ENCODE assay signal across 3 cellular contexts in the genomic region with DNA sequence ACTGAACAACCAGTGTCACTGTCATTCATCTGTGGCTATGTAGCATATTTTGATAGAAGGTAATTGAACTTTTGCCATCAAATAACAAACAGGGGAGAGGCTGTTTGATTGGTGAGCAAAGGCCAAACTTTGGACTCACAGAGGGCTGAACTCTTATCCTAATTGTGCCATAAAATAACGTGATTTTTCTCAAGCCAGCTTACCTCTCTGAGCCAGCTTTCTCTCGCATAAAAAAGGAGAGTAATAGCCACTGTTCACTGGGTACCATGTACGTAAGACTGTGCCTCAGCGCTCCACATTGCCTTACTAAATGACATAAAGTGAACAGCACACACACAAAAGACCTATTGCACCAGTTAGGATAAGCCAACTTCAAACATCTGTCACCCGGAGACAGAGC.
A peak's percentile ranks its signal among the peaks of the same experiment; 100 is the strongest.
TF ChIP-seq lines count a peak whose summit lies in the region.

No MANE protein-coding gene starts in this region.

TF ChIP-seq in liver, 16 proteins besides CTCF, POLR2A, EP300 and RAD21:
- peak; percentile 75 to 77 for TF ChIP-seq HNF4A (conservative IDR thresholded peaks at IDR 0.05)
- TF ChIP-seq GABPA (IDR thresholded peaks at IDR 0.05 in 1 of 2, conservative IDR thresholded peaks at IDR 0.05 in 1 of 2): no peak
- peak; percentile 28 to 69 for TF ChIP-seq RXRA (IDR thresholded peaks at IDR 0.05)
- peak; percentile 58 for TF ChIP-seq SP1 (IDR thresholded peaks at IDR 0.05)
- TF ChIP-seq, protein P1, sequence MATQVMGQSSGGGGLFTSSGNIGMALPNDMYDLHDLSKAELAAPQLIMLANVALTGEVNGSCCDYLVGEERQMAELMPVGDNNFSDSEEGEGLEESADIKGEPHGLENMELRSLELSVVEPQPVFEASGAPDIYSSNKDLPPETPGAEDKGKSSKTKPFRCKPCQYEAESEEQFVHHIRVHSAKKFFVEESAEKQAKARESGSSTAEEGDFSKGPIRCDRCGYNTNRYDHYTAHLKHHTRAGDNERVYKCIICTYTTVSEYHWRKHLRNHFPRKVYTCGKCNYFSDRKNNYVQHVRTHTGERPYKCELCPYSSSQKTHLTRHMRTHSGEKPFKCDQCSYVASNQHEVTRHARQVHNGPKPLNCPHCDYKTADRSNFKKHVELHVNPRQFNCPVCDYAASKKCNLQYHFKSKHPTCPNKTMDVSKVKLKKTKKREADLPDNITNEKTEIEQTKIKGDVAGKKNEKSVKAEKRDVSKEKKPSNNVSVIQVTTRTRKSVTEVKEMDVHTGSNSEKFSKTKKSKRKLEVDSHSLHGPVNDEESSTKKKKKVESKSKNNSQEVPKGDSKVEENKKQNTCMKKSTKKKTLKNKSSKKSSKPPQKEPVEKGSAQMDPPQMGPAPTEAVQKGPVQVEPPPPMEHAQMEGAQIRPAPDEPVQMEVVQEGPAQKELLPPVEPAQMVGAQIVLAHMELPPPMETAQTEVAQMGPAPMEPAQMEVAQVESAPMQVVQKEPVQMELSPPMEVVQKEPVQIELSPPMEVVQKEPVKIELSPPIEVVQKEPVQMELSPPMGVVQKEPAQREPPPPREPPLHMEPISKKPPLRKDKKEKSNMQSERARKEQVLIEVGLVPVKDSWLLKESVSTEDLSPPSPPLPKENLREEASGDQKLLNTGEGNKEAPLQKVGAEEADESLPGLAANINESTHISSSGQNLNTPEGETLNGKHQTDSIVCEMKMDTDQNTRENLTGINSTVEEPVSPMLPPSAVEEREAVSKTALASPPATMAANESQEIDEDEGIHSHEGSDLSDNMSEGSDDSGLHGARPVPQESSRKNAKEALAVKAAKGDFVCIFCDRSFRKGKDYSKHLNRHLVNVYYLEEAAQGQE (IDR thresholded peaks at IDR 0.05): peak; percentile 12
- TF ChIP-seq, protein P2, sequence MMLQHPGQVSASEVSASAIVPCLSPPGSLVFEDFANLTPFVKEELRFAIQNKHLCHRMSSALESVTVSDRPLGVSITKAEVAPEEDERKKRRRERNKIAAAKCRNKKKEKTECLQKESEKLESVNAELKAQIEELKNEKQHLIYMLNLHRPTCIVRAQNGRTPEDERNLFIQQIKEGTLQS (IDR thresholded peaks at IDR 0.05): no peak
- peak; percentile 47 for TF ChIP-seq HNF4G (IDR thresholded peaks at IDR 0.05)

TF ChIP-seq in HepG2, 621 proteins besides CTCF, POLR2A, EP300 and RAD21:
- TF ChIP-seq SMARCC2 (IDR thresholded peaks at IDR 0.05) (no peak), HNRNPH1 (optimal IDR thresholded peaks at IDR 0.05; ENCODE audit: low read depth, low read length) (no peak), PTBP1 (IDR thresholded peaks at IDR 0.05; ENCODE audit: low read depth, low read length, poor library complexity, severe bottlenecking) (no peak), ELF3 (CRISPR knock-in tag; IDR thresholded peaks at IDR 0.05) (no peak), SMAD3 (CRISPR knock-in tag; IDR thresholded peaks at IDR 0.05) (no peak), TAF1 (CRISPR knock-in tag; IDR thresholded peaks at IDR 0.05) (no peak), ZNF501 (CRISPR knock-in tag; IDR thresholded peaks at IDR 0.05) (no peak), ZNF431 (CRISPR knock-in tag; IDR thresholded peaks at IDR 0.05; ENCODE audit: borderline replicate concordance, low read depth) (no peak), MTF1 (CRISPR knock-in tag; IDR thresholded peaks at IDR 0.05) (no peak), FIP1L1 (IDR thresholded peaks at IDR 0.05; ENCODE audit: borderline replicate concordance, insufficient read depth, low read depth, low read length) (no peak), ZNF143 (CRISPR knock-in tag; IDR thresholded peaks at IDR 0.05) (no peak)
- TF ChIP-seq, protein P3, sequence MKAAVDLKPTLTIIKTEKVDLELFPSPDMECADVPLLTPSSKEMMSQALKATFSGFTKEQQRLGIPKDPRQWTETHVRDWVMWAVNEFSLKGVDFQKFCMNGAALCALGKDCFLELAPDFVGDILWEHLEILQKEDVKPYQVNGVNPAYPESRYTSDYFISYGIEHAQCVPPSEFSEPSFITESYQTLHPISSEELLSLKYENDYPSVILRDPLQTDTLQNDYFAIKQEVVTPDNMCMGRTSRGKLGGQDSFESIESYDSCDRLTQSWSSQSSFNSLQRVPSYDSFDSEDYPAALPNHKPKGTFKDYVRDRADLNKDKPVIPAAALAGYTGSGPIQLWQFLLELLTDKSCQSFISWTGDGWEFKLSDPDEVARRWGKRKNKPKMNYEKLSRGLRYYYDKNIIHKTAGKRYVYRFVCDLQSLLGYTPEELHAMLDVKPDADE (CRISPR knock-in tag; IDR thresholded peaks at IDR 0.05): no peak

TF ChIP-seq in H1, 55 proteins besides CTCF, POLR2A, EP300 and RAD21:
- TF ChIP-seq MAFK (IDR thresholded peaks at IDR 0.05; ENCODE audit: low read depth, low read length) (no peak), SP4 (IDR thresholded peaks at IDR 0.05; ENCODE audit: low read length) (no peak), NRF1 (IDR thresholded peaks at IDR 0.05; ENCODE audit: low read depth, low read length) (no peak), CTBP2 (IDR thresholded peaks at IDR 0.05; ENCODE audit: borderline replicate concordance, insufficient read depth, insufficient read length, low read length) (no peak), CHD1 (IDR thresholded peaks at IDR 0.05; ENCODE audit: low read depth, low read length) (no peak), GABPA (IDR thresholded peaks at IDR 0.05; ENCODE audit: borderline replicate concordance, insufficient read depth, low read length) (no peak), KDM4A (IDR thresholded peaks at IDR 0.05; ENCODE audit: low read depth, low read length, severe bottlenecking) (no peak), EZH2 (IDR thresholded peaks at IDR 0.05; ENCODE audit: low read depth, low read length, severe bottlenecking) (no peak), BCL11A (IDR thresholded peaks at IDR 0.05; ENCODE audit: low read depth in 2 of 2, low read length in 2 of 2) (no peak), YY1 (IDR thresholded peaks at IDR 0.05; ENCODE audit: low read depth, low read length) (no peak), POU5F1 (IDR thresholded peaks at IDR 0.05; ENCODE audit: low read depth, low read length) (no peak), ZNF274 (IDR thresholded peaks at IDR 0.05; ENCODE audit: borderline replicate concordance, extremely low read depth, low read length) (no peak), SIX5 (IDR thresholded peaks at IDR 0.05; ENCODE audit: low read depth, low read length) (no peak), GTF2F1 (IDR thresholded peaks at IDR 0.05; ENCODE audit: borderline replicate concordance, low read depth, low read length) (no peak)
- TF ChIP-seq, protein P4, sequence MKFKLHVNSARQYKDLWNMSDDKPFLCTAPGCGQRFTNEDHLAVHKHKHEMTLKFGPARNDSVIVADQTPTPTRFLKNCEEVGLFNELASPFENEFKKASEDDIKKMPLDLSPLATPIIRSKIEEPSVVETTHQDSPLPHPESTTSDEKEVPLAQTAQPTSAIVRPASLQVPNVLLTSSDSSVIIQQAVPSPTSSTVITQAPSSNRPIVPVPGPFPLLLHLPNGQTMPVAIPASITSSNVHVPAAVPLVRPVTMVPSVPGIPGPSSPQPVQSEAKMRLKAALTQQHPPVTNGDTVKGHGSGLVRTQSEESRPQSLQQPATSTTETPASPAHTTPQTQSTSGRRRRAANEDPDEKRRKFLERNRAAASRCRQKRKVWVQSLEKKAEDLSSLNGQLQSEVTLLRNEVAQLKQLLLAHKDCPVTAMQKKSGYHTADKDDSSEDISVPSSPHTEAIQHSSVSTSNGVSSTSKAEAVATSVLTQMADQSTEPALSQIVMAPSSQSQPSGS (IDR thresholded peaks at IDR 0.05; ENCODE audit: low read length): no peak
- TF ChIP-seq, protein P5, sequence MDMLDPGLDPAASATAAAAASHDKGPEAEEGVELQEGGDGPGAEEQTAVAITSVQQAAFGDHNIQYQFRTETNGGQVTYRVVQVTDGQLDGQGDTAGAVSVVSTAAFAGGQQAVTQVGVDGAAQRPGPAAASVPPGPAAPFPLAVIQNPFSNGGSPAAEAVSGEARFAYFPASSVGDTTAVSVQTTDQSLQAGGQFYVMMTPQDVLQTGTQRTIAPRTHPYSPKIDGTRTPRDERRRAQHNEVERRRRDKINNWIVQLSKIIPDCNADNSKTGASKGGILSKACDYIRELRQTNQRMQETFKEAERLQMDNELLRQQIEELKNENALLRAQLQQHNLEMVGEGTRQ (IDR thresholded peaks at IDR 0.05; ENCODE audit: low read length): no peak
- TF ChIP-seq, protein P6, sequence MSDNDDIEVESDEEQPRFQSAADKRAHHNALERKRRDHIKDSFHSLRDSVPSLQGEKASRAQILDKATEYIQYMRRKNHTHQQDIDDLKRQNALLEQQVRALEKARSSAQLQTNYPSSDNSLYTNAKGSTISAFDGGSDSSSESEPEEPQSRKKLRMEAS (IDR thresholded peaks at IDR 0.05): no peak
- TF ChIP-seq, protein P2 (IDR thresholded peaks at IDR 0.05; ENCODE audit: insufficient read depth, low read depth, low read length): no peak
- TF ChIP-seq, protein P7, sequence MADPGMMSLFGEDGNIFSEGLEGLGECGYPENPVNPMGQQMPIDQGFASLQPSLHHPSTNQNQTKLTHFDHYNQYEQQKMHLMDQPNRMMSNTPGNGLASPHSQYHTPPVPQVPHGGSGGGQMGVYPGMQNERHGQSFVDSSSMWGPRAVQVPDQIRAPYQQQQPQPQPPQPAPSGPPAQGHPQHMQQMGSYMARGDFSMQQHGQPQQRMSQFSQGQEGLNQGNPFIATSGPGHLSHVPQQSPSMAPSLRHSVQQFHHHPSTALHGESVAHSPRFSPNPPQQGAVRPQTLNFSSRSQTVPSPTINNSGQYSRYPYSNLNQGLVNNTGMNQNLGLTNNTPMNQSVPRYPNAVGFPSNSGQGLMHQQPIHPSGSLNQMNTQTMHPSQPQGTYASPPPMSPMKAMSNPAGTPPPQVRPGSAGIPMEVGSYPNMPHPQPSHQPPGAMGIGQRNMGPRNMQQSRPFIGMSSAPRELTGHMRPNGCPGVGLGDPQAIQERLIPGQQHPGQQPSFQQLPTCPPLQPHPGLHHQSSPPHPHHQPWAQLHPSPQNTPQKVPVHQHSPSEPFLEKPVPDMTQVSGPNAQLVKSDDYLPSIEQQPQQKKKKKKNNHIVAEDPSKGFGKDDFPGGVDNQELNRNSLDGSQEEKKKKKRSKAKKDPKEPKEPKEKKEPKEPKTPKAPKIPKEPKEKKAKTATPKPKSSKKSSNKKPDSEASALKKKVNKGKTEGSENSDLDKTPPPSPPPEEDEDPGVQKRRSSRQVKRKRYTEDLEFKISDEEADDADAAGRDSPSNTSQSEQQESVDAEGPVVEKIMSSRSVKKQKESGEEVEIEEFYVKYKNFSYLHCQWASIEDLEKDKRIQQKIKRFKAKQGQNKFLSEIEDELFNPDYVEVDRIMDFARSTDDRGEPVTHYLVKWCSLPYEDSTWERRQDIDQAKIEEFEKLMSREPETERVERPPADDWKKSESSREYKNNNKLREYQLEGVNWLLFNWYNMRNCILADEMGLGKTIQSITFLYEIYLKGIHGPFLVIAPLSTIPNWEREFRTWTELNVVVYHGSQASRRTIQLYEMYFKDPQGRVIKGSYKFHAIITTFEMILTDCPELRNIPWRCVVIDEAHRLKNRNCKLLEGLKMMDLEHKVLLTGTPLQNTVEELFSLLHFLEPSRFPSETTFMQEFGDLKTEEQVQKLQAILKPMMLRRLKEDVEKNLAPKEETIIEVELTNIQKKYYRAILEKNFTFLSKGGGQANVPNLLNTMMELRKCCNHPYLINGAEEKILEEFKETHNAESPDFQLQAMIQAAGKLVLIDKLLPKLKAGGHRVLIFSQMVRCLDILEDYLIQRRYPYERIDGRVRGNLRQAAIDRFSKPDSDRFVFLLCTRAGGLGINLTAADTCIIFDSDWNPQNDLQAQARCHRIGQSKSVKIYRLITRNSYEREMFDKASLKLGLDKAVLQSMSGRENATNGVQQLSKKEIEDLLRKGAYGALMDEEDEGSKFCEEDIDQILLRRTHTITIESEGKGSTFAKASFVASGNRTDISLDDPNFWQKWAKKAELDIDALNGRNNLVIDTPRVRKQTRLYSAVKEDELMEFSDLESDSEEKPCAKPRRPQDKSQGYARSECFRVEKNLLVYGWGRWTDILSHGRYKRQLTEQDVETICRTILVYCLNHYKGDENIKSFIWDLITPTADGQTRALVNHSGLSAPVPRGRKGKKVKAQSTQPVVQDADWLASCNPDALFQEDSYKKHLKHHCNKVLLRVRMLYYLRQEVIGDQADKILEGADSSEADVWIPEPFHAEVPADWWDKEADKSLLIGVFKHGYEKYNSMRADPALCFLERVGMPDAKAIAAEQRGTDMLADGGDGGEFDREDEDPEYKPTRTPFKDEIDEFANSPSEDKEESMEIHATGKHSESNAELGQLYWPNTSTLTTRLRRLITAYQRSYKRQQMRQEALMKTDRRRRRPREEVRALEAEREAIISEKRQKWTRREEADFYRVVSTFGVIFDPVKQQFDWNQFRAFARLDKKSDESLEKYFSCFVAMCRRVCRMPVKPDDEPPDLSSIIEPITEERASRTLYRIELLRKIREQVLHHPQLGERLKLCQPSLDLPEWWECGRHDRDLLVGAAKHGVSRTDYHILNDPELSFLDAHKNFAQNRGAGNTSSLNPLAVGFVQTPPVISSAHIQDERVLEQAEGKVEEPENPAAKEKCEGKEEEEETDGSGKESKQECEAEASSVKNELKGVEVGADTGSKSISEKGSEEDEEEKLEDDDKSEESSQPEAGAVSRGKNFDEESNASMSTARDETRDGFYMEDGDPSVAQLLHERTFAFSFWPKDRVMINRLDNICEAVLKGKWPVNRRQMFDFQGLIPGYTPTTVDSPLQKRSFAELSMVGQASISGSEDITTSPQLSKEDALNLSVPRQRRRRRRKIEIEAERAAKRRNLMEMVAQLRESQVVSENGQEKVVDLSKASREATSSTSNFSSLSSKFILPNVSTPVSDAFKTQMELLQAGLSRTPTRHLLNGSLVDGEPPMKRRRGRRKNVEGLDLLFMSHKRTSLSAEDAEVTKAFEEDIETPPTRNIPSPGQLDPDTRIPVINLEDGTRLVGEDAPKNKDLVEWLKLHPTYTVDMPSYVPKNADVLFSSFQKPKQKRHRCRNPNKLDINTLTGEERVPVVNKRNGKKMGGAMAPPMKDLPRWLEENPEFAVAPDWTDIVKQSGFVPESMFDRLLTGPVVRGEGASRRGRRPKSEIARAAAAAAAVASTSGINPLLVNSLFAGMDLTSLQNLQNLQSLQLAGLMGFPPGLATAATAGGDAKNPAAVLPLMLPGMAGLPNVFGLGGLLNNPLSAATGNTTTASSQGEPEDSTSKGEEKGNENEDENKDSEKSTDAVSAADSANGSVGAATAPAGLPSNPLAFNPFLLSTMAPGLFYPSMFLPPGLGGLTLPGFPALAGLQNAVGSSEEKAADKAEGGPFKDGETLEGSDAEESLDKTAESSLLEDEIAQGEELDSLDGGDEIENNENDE (IDR thresholded peaks at IDR 0.05; ENCODE audit: insufficient replicate concordance, low read length): no peak
